In the genomic region with DNA sequence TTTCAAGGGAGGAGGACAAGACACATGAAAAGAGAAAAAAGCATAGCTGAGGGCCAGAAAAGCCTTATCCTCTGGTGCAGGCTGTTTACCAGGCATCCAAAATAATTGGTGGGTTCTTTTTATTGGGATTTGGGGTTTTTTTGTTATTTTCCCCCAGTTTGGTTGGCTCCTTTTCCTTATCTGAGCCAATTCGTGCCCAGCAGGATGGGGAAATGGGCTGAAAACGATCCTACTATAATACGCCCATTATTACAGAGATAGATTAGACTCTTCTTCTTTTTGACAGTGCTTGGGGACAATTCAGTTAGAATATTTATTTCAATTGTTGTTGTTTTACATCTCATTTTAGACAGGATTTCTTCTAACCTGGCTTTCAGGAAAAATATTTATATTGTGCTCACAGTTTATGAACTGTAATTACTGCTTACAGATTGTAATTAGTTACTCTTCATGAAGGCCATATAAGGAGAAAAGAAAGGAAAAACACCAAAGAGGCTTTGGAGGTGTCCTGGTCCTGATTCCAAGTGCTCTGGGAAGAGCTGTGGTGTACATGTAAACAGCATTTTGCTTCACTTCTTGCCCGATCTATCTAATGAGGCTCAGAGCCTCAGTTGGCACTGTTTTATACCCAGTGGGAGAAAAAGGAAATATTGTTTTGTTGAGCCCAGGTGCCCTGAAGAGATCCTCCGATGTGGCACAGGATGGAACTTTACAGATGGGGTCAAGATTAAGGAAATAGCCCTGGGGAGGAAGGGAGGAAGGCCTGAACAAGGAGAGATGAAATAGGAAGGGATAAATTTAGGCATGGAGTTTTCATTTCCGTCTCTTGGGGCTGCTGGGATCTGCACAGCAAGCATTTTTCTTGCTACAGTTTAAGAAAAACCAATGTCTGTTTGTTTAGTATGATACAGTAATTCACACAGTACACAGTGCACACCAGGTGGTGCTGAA, we compare ENCODE assay signal across 8 cellular contexts. TPM values are rescaled to one million over a fixed set of nuclear protein-coding genes. Genes with fewer than 3 reads are reported as not detected.
A peak's percentile ranks its signal among the peaks of the same experiment; 100 is the strongest.
DNase-seq lines count a peak whose midpoint lies in the region; TF ChIP-seq lines count a peak whose summit lies in the region.

No MANE protein-coding gene starts in this region.

- H3K36me3 ChIP-seq in iPS-18a (ENCODE audit: control insufficient read depth, low read depth, low read length) (peaks cover 3% of the 10 kb centered on the region), skeletal muscle tissue (ENCODE audit: control insufficient read depth in 3 of 3, insufficient read depth in 3 of 3, low read length in 3 of 3) (peaks cover 3 to 4% (median 4%) of the 10 kb centered on the region in 3 donors)

- peak; percentile 45 for TF ChIP-seq POLR2A in NB4 (IDR thresholded peaks at IDR 0.05; ENCODE audit: extremely low read depth, insufficient read length)

- peak; percentile 33 for DNase-seq in NCI-H1436 treated with DMSO at 0.1 percent for 48 hours (lab: John Stamatoyannopoulos, UW)
- DNase-seq in NCI-H1436 (lab: John Stamatoyannopoulos, UW), result no peak
- peak; percentile 47 for DNase-seq in NB4 (ENCODE audit: low read depth)
- no peak for DNase-seq in AG08396 (ENCODE audit: low spot score)
- no peak for DNase-seq in activated gamma-delta T cell (lab: John Stamatoyannopoulos, UW)

- H3K4me3 ChIP-seq in NB4 (ENCODE audit: low read depth, low read length) (peak overlapping the region; percentile 89), iPS-18a (ENCODE audit: low read length) (peak overlapping the region; percentile 92), skeletal muscle tissue (ENCODE audit: low read length in 3 of 3) (peak overlapping the region; percentile 54 to 94 (median 87))

- H3K9me3 ChIP-seq in iPS-18a (ENCODE audit: control insufficient read depth, low read depth, low read length) (no peaks in the 10 kb centered on the region), skeletal muscle tissue (ENCODE audit: control insufficient read depth in 3 of 3, low read length in 3 of 3) (no peaks in the 10 kb centered on the region)

- no peak for TF ChIP-seq CTCF in NB4 (IDR thresholded peaks at IDR 0.05; ENCODE audit: low read depth, low read length)

- peak overlapping the region; percentile 73 for H3K9ac ChIP-seq in iPS-18a (ENCODE audit: low read length)
- H3K9ac ChIP-seq in skeletal muscle tissue (ENCODE audit: low read depth in 1 of 3, low read length in 3 of 3), result peak overlapping the region; percentile 98 to 99 (median 98)

- H3K27me3 ChIP-seq in iPS-18a (ENCODE audit: control insufficient read depth, insufficient read depth, low read length) (no peaks in the 10 kb centered on the region), skeletal muscle tissue (ENCODE audit: control insufficient read depth in 3 of 3, insufficient read depth in 3 of 3, low read length in 3 of 3) (no peaks in the 10 kb centered on the region)

- peak overlapping the region; percentile 100 for H3K27ac ChIP-seq in angular gyrus (ENCODE audit: low read depth, low read length)
- peak overlapping the region; percentile 87 for H3K27ac ChIP-seq in iPS-18a (ENCODE audit: low read length)
- peak overlapping the region; percentile 100 for H3K27ac ChIP-seq in skeletal muscle tissue (ENCODE audit: low read depth, low read length)

- H3K4me1 ChIP-seq in iPS-18a (ENCODE audit: control insufficient read depth, low read depth, low read length) (peaks cover 8% of the 10 kb centered on the region), skeletal muscle tissue (ENCODE audit: control insufficient read depth in 3 of 3, insufficient read depth in 3 of 3, low read length in 3 of 3) (peaks cover 23 to 30% (median 27%) of the 10 kb centered on the region in 3 donors)

RNA-seq across cellular contexts. Expression of a gene that starts 0.6 kb away (rescaled TPM):
- total RNA-seq in skeletal muscle tissue, result 28.7 TPM

RNA-seq across cellular contexts. Expression of a gene that starts 11.1 kb away (rescaled TPM):
- 32.4 TPM for total RNA-seq in skeletal muscle tissue

RNA-seq across cellular contexts. Expression of a gene that starts 59.0 kb away (rescaled TPM):
- not detected for total RNA-seq in skeletal muscle tissue

Comparison
In these comparisons a context has a peak if more than half of its experiments do, and no peak if none do; other contexts are left out.
1. DNase-seq: peak in NCI-H1436 treated with DMSO at 0.1 percent for 48 hours (single experiment) and NB4 (single experiment); none in NCI-H1436 (single experiment), AG08396 (single experiment) and activated gamma-delta T cell (single experiment).
2. Peak in every context shown above with its lines, with median percentiles within 50 percentile points of each other: H3K4me3 ChIP-seq and H3K27ac ChIP-seq.